10 cellular contexts compared by ENCODE assay signal in the genomic region with DNA sequence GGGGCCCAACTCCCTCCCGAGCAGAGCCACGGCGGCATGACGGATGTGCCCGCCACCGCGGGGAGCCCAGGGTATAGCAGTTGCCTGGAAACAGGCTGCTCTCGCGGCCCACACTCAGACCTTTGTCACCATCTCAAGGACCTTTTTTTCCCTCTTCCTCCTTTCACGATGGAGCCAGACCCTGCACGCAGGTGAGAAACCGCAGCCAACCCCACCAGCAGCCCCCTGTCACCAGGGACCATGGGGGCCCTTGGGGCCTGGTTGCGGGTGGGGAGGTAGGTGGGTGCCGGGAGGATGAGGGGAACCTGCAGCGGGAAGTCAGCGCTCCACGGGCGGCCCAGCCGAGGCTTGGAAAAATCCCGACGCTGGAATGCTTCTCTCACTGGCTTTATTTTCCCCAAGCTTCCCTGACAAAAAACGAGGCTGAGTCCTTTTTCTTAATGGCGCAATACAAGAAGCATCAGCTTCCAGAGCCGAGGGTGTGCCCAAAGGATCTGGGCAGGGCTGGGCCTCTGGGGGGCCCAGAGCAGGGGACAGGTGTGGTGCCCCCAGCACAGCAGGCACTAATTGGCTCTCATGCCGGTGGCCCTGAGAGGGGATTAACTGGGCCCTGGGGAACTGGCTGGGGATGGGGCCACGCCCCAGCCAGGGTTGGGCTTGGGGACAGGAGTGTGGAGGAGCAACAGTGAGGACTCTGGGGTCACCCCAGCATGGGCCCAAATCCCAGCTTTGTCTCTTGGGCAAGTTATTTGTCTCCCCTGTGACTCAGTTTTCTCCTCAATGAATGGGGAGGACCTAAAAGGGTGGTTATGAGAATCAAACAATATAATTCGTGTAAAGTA. TPM values are rescaled to one million over a fixed set of nuclear protein-coding genes. Genes with fewer than 3 reads are reported as not detected.
DNase-seq lines count a peak whose midpoint lies in the region; ATAC-seq and TF ChIP-seq lines count a peak whose summit lies in the region.
"Had no signal": no experiment of that assay in that cellular context is flagged by ENCODE, and none has a peak within 500 bp of the region (broad histone marks: within the 10 kb centered on the region; RNA-seq: fewer than 3 reads in every experiment).

No MANE protein-coding gene starts in this region.

- no peaks in the 10 kb centered on the region for H3F3A ChIP-seq in neural cell (ENCODE audit: insufficient read depth, low read length, poor library complexity, severe bottlenecking)

- peak; percentile 15 for TF ChIP-seq CTCF in neural cell (IDR thresholded peaks at IDR 0.05; ENCODE audit: poor library complexity, severe bottlenecking)

- no peaks in the 10 kb centered on the region for H3K9me3 ChIP-seq in KOPT-K1 (ENCODE audit: insufficient read depth, low read length, poor library complexity, severe bottlenecking)
- no peaks in the 10 kb centered on the region for H3K9me3 ChIP-seq in neural cell (ENCODE audit: low read length)

- peak; percentile 9 for TF ChIP-seq EP300 in neural cell (conservative IDR thresholded peaks at IDR 0.05; ENCODE audit: poor library complexity, severe bottlenecking)

- H3K79me2 ChIP-seq in neural cell (replicated peaks; ENCODE audit: insufficient read depth, low read length), result peaks cover 15% of the 10 kb centered on the region

- 0 out of 2 replicates have a peak, but pooled peaks cover 4% of the 10 kb centered on the region for H3K36me3 ChIP-seq in KOPT-K1 (ENCODE audit: insufficient read depth, low read length)
- no peaks in the 10 kb centered on the region for H3K36me3 ChIP-seq in neural cell (ENCODE audit: insufficient read depth, low read length)

- no peaks in the 10 kb centered on the region for H3K27me3 ChIP-seq in neural cell (ENCODE audit: insufficient read depth, low read depth, low read length)

- in situ Hi-C loops in ACHN (cut with HindIII; ENCODE audit: low pct_ligation_motif_present, low pct_unique_long_range_greater_than_20kb, low sequenced_read_pairs), result no loop called here

- peak overlapping the region; percentile 79 for H3K9ac ChIP-seq in neural cell (ENCODE audit: low read length)

- peak overlapping the region; percentile 84 for H3K4me2 ChIP-seq in neural cell (ENCODE audit: low read length)

- DNase-seq in NCI-H510A treated with DMSO at 0.1 percent for 48 hours (lab: John Stamatoyannopoulos, UW), result peak; percentile 28
- DNase-seq in NCI-H510A (lab: John Stamatoyannopoulos, UW), result no peak
- DNase-seq in activated naive CD8-positive, alpha-beta T cell treated with anti-CD3 and anti-CD28 coated beads, Interleukin-2, amount 50 U/mL, for 24 hours, result peak; percentile 53
- DNase-seq in ACHN, result no peak
- DNase-seq: occipital lobe had no signal

- H3K36me3 Mint-ChIP-seq in activated naive CD8-positive, alpha-beta T cell treated with anti-CD3 and anti-CD28 coated beads, Interleukin-2, amount 50 U/mL, for 24 hours (ENCODE audit: low read depth), result no peaks in the 10 kb centered on the region

- peak overlapping the region; percentile 10 for H2AFZ ChIP-seq in neural cell (ENCODE audit: low read depth, low read length)

- H3K4me1 Mint-ChIP-seq in activated naive CD8-positive, alpha-beta T cell treated with anti-CD3 and anti-CD28 coated beads, Interleukin-2, amount 50 U/mL, for 24 hours, result peaks cover 38% of the 10 kb centered on the region

- peak overlapping the region; percentile 61 for H3K4me3 ChIP-seq in neural cell (ENCODE audit: low read length)
- H3K4me3 ChIP-seq: coronary artery had no signal

- peak overlapping the region; percentile 38 for H3K4me3 Mint-ChIP-seq in activated naive CD8-positive, alpha-beta T cell treated with anti-CD3 and anti-CD28 coated beads, Interleukin-2, amount 50 U/mL, for 24 hours

- H4K20me1 ChIP-seq in neural cell (ENCODE audit: insufficient read depth), result no peaks in the 10 kb centered on the region

- H3K27me3 Mint-ChIP-seq in activated naive CD8-positive, alpha-beta T cell treated with anti-CD3 and anti-CD28 coated beads, Interleukin-2, amount 50 U/mL, for 24 hours, result no peaks in the 10 kb centered on the region

- peak; percentile 28 for TF ChIP-seq RAD21 in neural cell (conservative IDR thresholded peaks at IDR 0.05)

- H3K9me3 Mint-ChIP-seq in activated naive CD8-positive, alpha-beta T cell treated with anti-CD3 and anti-CD28 coated beads, Interleukin-2, amount 50 U/mL, for 24 hours, result no peaks in the 10 kb centered on the region

- peak; percentile 81 for ATAC-seq in activated naive CD8-positive, alpha-beta T cell treated with anti-CD3 and anti-CD28 coated beads, Interleukin-2, amount 50 U/mL, for 24 hours
- no peak for ATAC-seq in GM21576 (IDR thresholded peaks at IDR 0.05; ENCODE audit: unreplicated experiment)
- no peak for ATAC-seq in GM21390 (IDR thresholded peaks at IDR 0.05; ENCODE audit: unreplicated experiment)

- H3K9me2 ChIP-seq in neural cell (ENCODE audit: insufficient read depth, low read length), result no peaks in the 10 kb centered on the region

- peak overlapping the region; percentile 76 for H3K27ac Mint-ChIP-seq in activated naive CD8-positive, alpha-beta T cell treated with anti-CD3 and anti-CD28 coated beads, Interleukin-2, amount 50 U/mL, for 24 hours

- H3K27ac ChIP-seq in KOPT-K1 (ENCODE audit: low read depth, low read length, poor library complexity, severe bottlenecking) (peak overlapping the region; percentile 34), neural cell (ENCODE audit: low read length) (peak overlapping the region; percentile 89)
- H3K27ac ChIP-seq: coronary artery had no signal

TF ChIP-seq in neural cell, 6 proteins besides CTCF, POLR2A, EP300 and RAD21:
- peak; percentile 86 for TF ChIP-seq REST (IDR thresholded peaks at IDR 0.05; ENCODE audit: borderline replicate concordance)
- peak; percentile 36 for TF ChIP-seq MXI1 (conservative IDR thresholded peaks at IDR 0.05; ENCODE audit: poor library complexity, severe bottlenecking)
- peak; percentile 36 for TF ChIP-seq TAF1 (IDR thresholded peaks at IDR 0.05; ENCODE audit: low read depth)
- TF ChIP-seq SMC3 (conservative IDR thresholded peaks at IDR 0.05; ENCODE audit: poor library complexity), result peak; percentile 38
- TF ChIP-seq POLR2AphosphoS5 (IDR thresholded peaks at IDR 0.05), result peak; percentile 46
- TF ChIP-seq EZH2 (IDR thresholded peaks at IDR 0.05; ENCODE audit: borderline replicate concordance, insufficient read depth, low read length, poor library complexity, severe bottlenecking), result no peak
TF ChIP-seq in neural cell: peak in this region for 5.

RNA-seq across cellular contexts. Expression of gene NOL4L, which starts 23.9 kb away (rescaled TPM):
- polyA plus RNA-seq in neural cell, result 20.4 and 27.2 TPM in 2 replicates
- polyA minus RNA-seq in neural cell, result 39.7 and 54.6 TPM in 2 replicates

Comparison
In these comparisons a context has a peak if more than half of its experiments do, and no peak if none do; other contexts are left out.
1. DNase-seq: peak in NCI-H510A treated with DMSO at 0.1 percent for 48 hours (single experiment) and activated naive CD8-positive, alpha-beta T cell treated with anti-CD3 and anti-CD28 coated beads, Interleukin-2, amount 50 U/mL, for 24 hours (single experiment); none in NCI-H510A (single experiment) and ACHN (single experiment).